8 cellular contexts compared by ENCODE assay signal in genomic region chr1:211625040-211625439, GRCh38. TPM values are rescaled to one million over a fixed set of nuclear protein-coding genes. Genes with fewer than 3 reads are reported as not detected.
DNase-seq lines count a peak whose midpoint lies in the region; ATAC-seq and TF ChIP-seq lines count a peak whose summit lies in the region.

No MANE protein-coding gene starts in this region.

- ATAC-seq in lower lobe of right lung (peak; percentile 77), GM19023 (IDR thresholded peaks at IDR 0.05; ENCODE audit: unreplicated experiment) (no peak)

- no peaks in the 10 kb centered on the region for H3K4me1 ChIP-seq in lower lobe of right lung

- H3K9me3 Mint-ChIP-seq in activated CD4-positive, alpha-beta T cell treated with anti-CD3 and anti-CD28 coated beads, Interleukin-2, amount 10 ng/mL, durations not matched to agents 7 days and 5 days: no peaks in the 10 kb centered on the region
- H3K9me3 Mint-ChIP-seq in progenitor cell of endocrine pancreas (ENCODE audit: low read depth): no peaks in the 10 kb centered on the region

- H3K4me3 Mint-ChIP-seq in activated CD4-positive, alpha-beta T cell treated with anti-CD3 and anti-CD28 coated beads, Interleukin-2, amount 10 ng/mL, durations not matched to agents 7 days and 5 days: no peak overlapping the region
- H3K4me3 Mint-ChIP-seq in progenitor cell of endocrine pancreas (ENCODE audit: low read depth): no peak overlapping the region

- intact Hi-C loops in lower lobe of right lung (cut with DNase I): no loop called here

- TF ChIP-seq CTCF in lower lobe of right lung (IDR thresholded peaks at IDR 0.05) (peak; percentile 35), progenitor cell of endocrine pancreas (IDR thresholded peaks at IDR 0.05; ENCODE audit: unreplicated experiment) (no peak)

- peaks cover 15% of the 10 kb centered on the region for H3K4me1 Mint-ChIP-seq in activated CD4-positive, alpha-beta T cell treated with anti-CD3 and anti-CD28 coated beads, Interleukin-2, amount 10 ng/mL, durations not matched to agents 7 days and 5 days
- peaks cover 2% of the 10 kb centered on the region for H3K4me1 Mint-ChIP-seq in progenitor cell of endocrine pancreas (ENCODE audit: low read depth)

- H3K9me3 ChIP-seq in lower lobe of right lung: no peaks in the 10 kb centered on the region

- POLR2A ChIA-PET in activated CD4-positive, alpha-beta T cell treated with anti-CD3 and anti-CD28 coated beads, Interleukin-2, amount 10 ng/mL, durations not matched to agents 7 days and 5 days (lab: Charles Lee): interaction anchor here (0.6 kb wide), 1 partner anchor 46 kb away, joined by 4 read pairs; the partner anchor contains the start of gene SLC30A1

- H3K27ac Mint-ChIP-seq in activated CD4-positive, alpha-beta T cell treated with anti-CD3 and anti-CD28 coated beads, Interleukin-2, amount 10 ng/mL, durations not matched to agents 7 days and 5 days: no peak overlapping the region
- H3K27ac Mint-ChIP-seq in progenitor cell of endocrine pancreas: no peak overlapping the region

- H3K27me3 Mint-ChIP-seq in activated CD4-positive, alpha-beta T cell treated with anti-CD3 and anti-CD28 coated beads, Interleukin-2, amount 10 ng/mL, durations not matched to agents 7 days and 5 days: no peaks in the 10 kb centered on the region
- H3K27me3 Mint-ChIP-seq in progenitor cell of endocrine pancreas: peaks cover 13% of the 10 kb centered on the region

- H3K36me3 ChIP-seq in lower lobe of right lung: no peaks in the 10 kb centered on the region

- CTCF ChIA-PET in activated CD4-positive, alpha-beta T cell treated with anti-CD3 and anti-CD28 coated beads, Interleukin-2, amount 10 ng/mL, durations not matched to agents 7 days and 5 days (lab: Charles Lee): interaction anchor here (0.5 to 0.9 kb wide), 3 partner anchors 13 to 199 kb away, joined by 3 to 4 read pairs (median 3); no protein-coding TSS in a partner anchor

- no peak overlapping the region for H3K27ac ChIP-seq in lower lobe of right lung

- DNase-seq in COLO829 (ENCODE audit: low spot score) (peak; percentile 35), HUDEP-2 (lab: John Stamatoyannopoulos, UW; ENCODE audit: unreplicated experiment in 76 of 76) (peak in 47 of 76 experiments; percentile 7 to 69 (median 30)), lower lobe of right lung (peak; percentile 58), HK-2 (ENCODE audit: unreplicated experiment) (no peak), NCI-H187 (lab: John Stamatoyannopoulos, UW) (no peak), progenitor cell of endocrine pancreas (ENCODE audit: low spot score, unreplicated experiment) (no peak)
- DNase-seq in activated CD4-positive, alpha-beta T cell treated with anti-CD3 and anti-CD28 coated beads, Interleukin-2, amount 10 ng/mL, durations not matched to agents 7 days and 5 days: peak; percentile 26

- H3K27me3 ChIP-seq in lower lobe of right lung (ENCODE audit: low read depth): no peaks in the 10 kb centered on the region

- no peaks in the 10 kb centered on the region for H3K36me3 Mint-ChIP-seq in activated CD4-positive, alpha-beta T cell treated with anti-CD3 and anti-CD28 coated beads, Interleukin-2, amount 10 ng/mL, durations not matched to agents 7 days and 5 days (ENCODE audit: low read depth)
- H3K36me3 Mint-ChIP-seq in progenitor cell of endocrine pancreas (ENCODE audit: insufficient read depth): no peaks in the 10 kb centered on the region

- H3K4me3 ChIP-seq in lower lobe of right lung: no peak overlapping the region

RNA-seq across cellular contexts. Expression of gene SLC30A1, which starts 46.1 kb away (rescaled TPM):
- 1 to 10 TPM; 9.3 to 9.6 TPM for total RNA-seq in activated CD4-positive, alpha-beta T cell treated with anti-CD3 and anti-CD28 coated beads, Interleukin-2, amount 10 ng/mL, durations not matched to agents 7 days and 5 days
- 14.8 TPM for total RNA-seq in lower lobe of right lung
- total RNA-seq in progenitor cell of endocrine pancreas: 8.7 and 9.3 TPM in 2 replicates

RNA-seq across cellular contexts. Expression of gene NEK2, which starts 50.4 kb away (rescaled TPM):
- 10 to 100 TPM; 49.0 to 51.9 TPM for total RNA-seq in activated CD4-positive, alpha-beta T cell treated with anti-CD3 and anti-CD28 coated beads, Interleukin-2, amount 10 ng/mL, durations not matched to agents 7 days and 5 days
- total RNA-seq in lower lobe of right lung (0.77 TPM), progenitor cell of endocrine pancreas (17.6 and 20.8 TPM in 2 replicates)

Comparison
In these comparisons a context has a peak if more than half of its experiments do, and no peak if none do; other contexts are left out.
1. DNase-seq: peak in COLO829 (single experiment), HUDEP-2 (47 of 76), activated CD4-positive, alpha-beta T cell treated with anti-CD3 and anti-CD28 coated beads, Interleukin-2, amount 10 ng/mL, durations not matched to agents 7 days and 5 days (single experiment) and lower lobe of right lung (single experiment); none in HK-2 (single experiment), NCI-H187 (0 of 2) and progenitor cell of endocrine pancreas (single experiment).
2. RNA of gene NEK2, which starts 50.4 kb away (total RNA-seq): 49.0 to 51.9 TPM in activated CD4-positive, alpha-beta T cell treated with anti-CD3 and anti-CD28 coated beads, Interleukin-2, amount 10 ng/mL, durations not matched to agents 7 days and 5 days and 17.6 to 20.8 TPM in progenitor cell of endocrine pancreas; 0.77 TPM in lower lobe of right lung (single experiment); every median in the first group is over 10 times any median in the second.